In genomic region chr1:229508823-229509337, GRCh38 we compare ENCODE assay signal across 1 cellular context.
TF ChIP-seq lines count a peak whose summit lies in the region.

No MANE protein-coding gene starts in this region.

TF ChIP-seq in SK-N-SH, 30 proteins besides CTCF, POLR2A, EP300 and RAD21 (continued from another document):
- TF ChIP-seq JUND (IDR thresholded peaks at IDR 0.05) = no peak
- TF ChIP-seq, protein P1, sequence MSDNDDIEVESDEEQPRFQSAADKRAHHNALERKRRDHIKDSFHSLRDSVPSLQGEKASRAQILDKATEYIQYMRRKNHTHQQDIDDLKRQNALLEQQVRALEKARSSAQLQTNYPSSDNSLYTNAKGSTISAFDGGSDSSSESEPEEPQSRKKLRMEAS (IDR thresholded peaks at IDR 0.05; ENCODE audit: low read depth) = no peak
- no peak for TF ChIP-seq NRF1 (IDR thresholded peaks at IDR 0.05; ENCODE audit: low read depth, low read length)
- TF ChIP-seq NFIC (IDR thresholded peaks at IDR 0.05; ENCODE audit: borderline replicate concordance) = no peak
- TF ChIP-seq TCF12 (IDR thresholded peaks at IDR 0.05) = no peak
- no peak for TF ChIP-seq FOXJ3 (CRISPR knock-in tag; IDR thresholded peaks at IDR 0.05)
TF ChIP-seq in SK-N-SH: peak in this region for 0.
